8 cellular contexts compared by ENCODE assay signal in genomic region chr1:121184290-121185127, GRCh38. TPM values are rescaled to one million over a fixed set of nuclear protein-coding genes. Genes with fewer than 3 reads are reported as not detected.
A peak's percentile ranks its signal among the peaks of the same experiment; 100 is the strongest.
DNase-seq lines count a peak whose midpoint lies in the region; ATAC-seq and TF ChIP-seq lines count a peak whose summit lies in the region.
"Not testable (repeated sequence)": the region's sequence is repeated elsewhere in the genome, so short reads cannot be mapped to it uniquely, and the experiment has no call there.

FAM72B (minus strand) TSS chr1:121184340; CDS start chr1:121183489, 851 bp downstream.
SRGAP2C (plus strand) TSS chr1:121184975; CDS start chr1:121187447, 2,472 bp downstream.

- H3K27ac ChIP-seq in heart right ventricle (peak within 1 kb of the TSS in 5 of 10 donors; percentile 41 to 81 (median 75)), upper lobe of right lung (peak within 1 kb of the TSS; percentile 55)

- peak within 1 kb of the TSS in 9 of 10 donors; percentile 26 to 61 (median 48) for H3K4me3 ChIP-seq in heart right ventricle
- H3K4me3 ChIP-seq in upper lobe of right lung, result peak within 1 kb of the TSS; percentile 49

- intact Hi-C loops in heart right ventricle (cut with DNase I); posterior vena cava (cut with DNase I); upper lobe of right lung (cut with DNase I): not testable (repeated sequence)

- ATAC-seq in HG02884 (IDR thresholded peaks at IDR 0.05; ENCODE audit: unreplicated experiment) (peak; percentile 81), heart right ventricle (peak; percentile 87 to 97 (median 92)), upper lobe of right lung (peak; percentile 89)
- ATAC-seq in activated naive CD8-positive, alpha-beta T cell treated with anti-CD3 and anti-CD28 coated beads, Interleukin-2, amount 50 U/mL, for 24 hours, result peak; percentile 92

- not testable (repeated sequence) for H3K4me1 Mint-ChIP-seq in activated naive CD8-positive, alpha-beta T cell treated with anti-CD3 and anti-CD28 coated beads, Interleukin-2, amount 50 U/mL, for 24 hours

- WGBS in heart right ventricle, 2 donors, result 0% methylated on average over 28 to 34 of the region's 54 CpGs

- in situ Hi-C loops in GM13977 (cut with MboI; ENCODE audit: low pct_unique_long_range_greater_than_20kb, low sequenced_read_pairs, unreplicated experiment), result not testable (repeated sequence)

- not testable (repeated sequence) for H3K9me3 Mint-ChIP-seq in activated naive CD8-positive, alpha-beta T cell treated with anti-CD3 and anti-CD28 coated beads, Interleukin-2, amount 50 U/mL, for 24 hours

- TF ChIP-seq CTCF in GM13977 (IDR thresholded peaks at IDR 0.05; ENCODE audit: extremely low read depth, insufficient read depth, missing control alignments); heart right ventricle (IDR thresholded peaks at IDR 0.05); upper lobe of right lung (IDR thresholded peaks at IDR 0.05): not testable (repeated sequence)

- H3K4me1 ChIP-seq in heart right ventricle, upper lobe of right lung: not testable (repeated sequence)

- not testable (repeated sequence) for H3K36me3 ChIP-seq in heart right ventricle, upper lobe of right lung

- not testable (repeated sequence) for H3K27me3 Mint-ChIP-seq in activated naive CD8-positive, alpha-beta T cell treated with anti-CD3 and anti-CD28 coated beads, Interleukin-2, amount 50 U/mL, for 24 hours

- not testable (repeated sequence) for H3K9me3 ChIP-seq in heart right ventricle, upper lobe of right lung

- H3K27ac Mint-ChIP-seq in activated naive CD8-positive, alpha-beta T cell treated with anti-CD3 and anti-CD28 coated beads, Interleukin-2, amount 50 U/mL, for 24 hours, result peak within 1 kb of the TSS; percentile 87

- H3K4me3 Mint-ChIP-seq in activated naive CD8-positive, alpha-beta T cell treated with anti-CD3 and anti-CD28 coated beads, Interleukin-2, amount 50 U/mL, for 24 hours, result peak within 1 kb of the TSS; percentile 87

- not testable (repeated sequence) for H3K36me3 Mint-ChIP-seq in activated naive CD8-positive, alpha-beta T cell treated with anti-CD3 and anti-CD28 coated beads, Interleukin-2, amount 50 U/mL, for 24 hours (ENCODE audit: low read depth)

- H3K27me3 ChIP-seq in heart right ventricle, upper lobe of right lung: not testable (repeated sequence)

- DNase-seq in GM13977 (ENCODE audit: low spot score) (peak; percentile 84), NCI-H1694 (lab: John Stamatoyannopoulos, UW) (peak; percentile 95), T-helper 1 cell (peak; percentile 80 to 98 (median 90)), heart right ventricle (peak; percentile 87 to 98), posterior vena cava (ENCODE audit: low spot score) (peak; percentile 96), upper lobe of right lung (peak; percentile 92)
- peak; percentile 81 for DNase-seq in activated naive CD8-positive, alpha-beta T cell treated with anti-CD3 and anti-CD28 coated beads, Interleukin-2, amount 50 U/mL, for 24 hours

RNA-seq across cellular contexts. Expression of gene FAM72B, which starts in this region (rescaled TPM):
- total RNA-seq in heart right ventricle (1 to 10 TPM in 1 of 10 donors, under 1 TPM in 4, not detected in 5; 0.13 to 1.1 (median 0.34) TPM), posterior vena cava (1 to 10 TPM in 1 of 2 donors, under 1 TPM in 1; 0.57 to 1.1 TPM), upper lobe of right lung (0.55 TPM)
- polyA plus RNA-seq in heart right ventricle, result under 1 TPM; 0.29 to 0.66 TPM

RNA-seq across cellular contexts. Expression of gene SRGAP2C, which starts in this region (rescaled TPM):
- 10 to 100 TPM in 5 of 10 donors, 1 to 10 TPM in 5; 7.6 to 13.4 (median 9.9) TPM for total RNA-seq in heart right ventricle
- polyA plus RNA-seq in heart right ventricle, result 1 to 10 TPM; 3.3 to 3.4 TPM
- total RNA-seq in posterior vena cava, result 10 to 100 TPM; 28.3 to 29.3 TPM
- total RNA-seq in upper lobe of right lung, result 36.0 TPM
